15 cellular contexts compared by ENCODE assay signal in the genomic region with DNA sequence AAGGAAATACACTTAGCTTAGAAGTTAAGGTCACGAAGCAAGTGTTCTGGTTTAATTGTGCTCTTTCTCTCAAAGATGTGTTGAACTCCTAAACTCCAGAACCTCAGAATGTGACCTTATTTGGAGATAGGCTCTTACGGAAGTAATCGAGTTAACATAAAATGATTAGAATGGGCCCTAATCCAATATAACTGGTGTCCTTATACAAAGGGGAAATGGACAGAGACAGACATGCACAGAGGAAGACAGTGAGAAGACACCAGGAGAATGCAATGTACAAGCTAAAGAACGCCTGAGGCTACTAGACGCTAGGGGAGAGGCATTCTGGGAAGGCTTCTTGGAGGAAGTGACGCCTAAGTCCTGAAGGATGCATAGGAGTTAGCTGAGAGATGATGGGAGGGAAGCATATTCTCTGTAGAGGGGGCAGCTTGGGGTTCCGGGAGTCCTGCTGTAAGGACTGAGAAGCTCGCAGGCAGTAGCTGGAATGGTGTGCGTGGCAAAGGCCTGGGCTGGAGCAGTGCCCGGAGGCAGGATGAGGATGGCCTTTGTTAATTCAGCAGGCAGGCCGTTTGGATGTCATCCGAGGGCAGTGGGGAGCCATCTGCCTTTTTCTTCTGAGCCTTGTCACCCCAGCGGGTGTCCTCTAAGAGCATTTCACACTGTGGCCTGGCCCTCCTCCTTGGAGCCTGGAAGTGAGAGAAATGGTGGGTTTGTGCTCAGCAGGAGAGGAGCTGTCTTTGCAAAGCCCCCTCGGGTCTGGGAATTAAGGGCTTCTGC.
DNase-seq lines count a peak whose midpoint lies in the region; ATAC-seq lines count a peak whose summit lies in the region.
"Had no signal": no experiment of that assay in that cellular context is flagged by ENCODE, and none has a peak within 500 bp of the region (broad histone marks: within the 10 kb centered on the region; RNA-seq: fewer than 3 reads in every experiment).

No MANE protein-coding gene starts in this region.

- peak; percentile 96 for DNase-seq in Ammon's horn (ENCODE audit: low spot score)
- DNase-seq in NCI-H146 (lab: John Stamatoyannopoulos, UW): peak; percentile 87
- DNase-seq in amygdala (lab: John Stamatoyannopoulos, UW): peak in 55 of 56 donors; percentile 19 to 94 (median 78)
- DNase-seq in activated naive CD4-positive, alpha-beta T cell treated with anti-CD3 and anti-CD28 coated beads, Interleukin-2, amount 50 U/mL, for 16 hours: no peak
- no peak for DNase-seq in retina
- DNase-seq: activated CD8-positive, alpha-beta memory T cell treated with anti-CD3 and anti-CD28 coated beads, Interleukin-2, amount 50 U/mL, for 4 hours; colonic mucosa; DMS79 treated with DMSO at 0.1 percent for 48 hours; SIG-M5; stimulated activated CD4-positive, alpha-beta T cell treated with anti-CD3 and anti-CD28 coated beads, Interleukin-4, amount 100 ng/mL, for 24 hours; stimulated activated naive B cell treated with anti-CD40 and anti-IgM and Interleukin-4, amounts not matched to agents 10 μg/mL and 1 μg/mL and 100 μg/mL, for 72 hours had no signal

- ATAC-seq in HG02798 (IDR thresholded peaks at IDR 0.05; ENCODE audit: poor library complexity, unreplicated experiment) (no peak), GM18498 (IDR thresholded peaks at IDR 0.05; ENCODE audit: unreplicated experiment) (no peak)
- ATAC-seq: stimulated activated naive B cell treated with anti-CD40 and anti-IgM and Interleukin-4, amounts not matched to agents 10 μg/mL and 1 μg/mL and 100 μg/mL, for 72 hours had no signal

- H3K27me3 ChIP-seq in layer of hippocampus (ENCODE audit: control insufficient read depth, insufficient read depth, low read length): no peaks in the 10 kb centered on the region
- H3K27me3 ChIP-seq: colonic mucosa, right atrium auricular region had no signal

- peak overlapping the region; percentile 86 for H3K27ac ChIP-seq in layer of hippocampus (ENCODE audit: low read depth, low read length)
- H3K27ac ChIP-seq: colonic mucosa, right atrium auricular region had no signal

Comparison
In these comparisons a context has a peak if more than half of its experiments do, and no peak if none do; other contexts are left out.
1. DNase-seq: peak in Ammon's horn (single experiment), NCI-H146 (single experiment) and amygdala (55 of 56); none in activated naive CD4-positive, alpha-beta T cell treated with anti-CD3 and anti-CD28 coated beads, Interleukin-2, amount 50 U/mL, for 16 hours (single experiment) and retina (single experiment).